9 cellular contexts compared by ENCODE assay signal in genomic region chr21:46254208-46254975, GRCh38. TPM values are rescaled to one million over a fixed set of nuclear protein-coding genes. Genes with fewer than 3 reads are reported as not detected.
DNase-seq lines count a peak whose midpoint lies in the region; ATAC-seq, FAIRE-seq and TF ChIP-seq lines count a peak whose summit lies in the region.
"Had no signal": no experiment of that assay in that cellular context is flagged by ENCODE, and none has a peak within 500 bp of the region (broad histone marks: within the 10 kb centered on the region; RNA-seq: fewer than 3 reads in every experiment).

No MANE protein-coding gene starts in this region.

- CTCF ChIA-PET in RWPE1 (lab: Yijun Ruan, JAX): interaction anchor here (0.6 to 0.7 kb wide), 2 partner anchors 9 to 35 kb away, joined by 3 read pairs; no protein-coding TSS in a partner anchor

- H3K27ac ChIP-seq in RWPE1: peak overlapping the region; percentile 9; the same call in 1 of the 2 replicates

- peaks cover 37% of the 10 kb centered on the region for H3K4me1 Mint-ChIP-seq in T-helper 1 cell treated with Interleukin-12 subunit alpha and Interleukin-12 subunit beta and Interleukin-4 antibody, amounts not matched to agents 30 μg/mL and 1 μg/mL, for 36 hours (ENCODE audit: low read depth)

- intact Hi-C loops in mucosa of descending colon (cut with DNase I, micrococcal nuclease): no loop called here

- no peak overlapping the region for H3K4me3 Mint-ChIP-seq in T-helper 1 cell treated with Interleukin-12 subunit alpha and Interleukin-12 subunit beta and Interleukin-4 antibody, amounts not matched to agents 30 μg/mL and 1 μg/mL, for 36 hours

- H3K9me3 ChIP-seq in mucosa of descending colon: no peaks in the 10 kb centered on the region

- TF ChIP-seq CTCF in RWPE1 (conservative IDR thresholded peaks at IDR 0.05; ENCODE audit: low read depth) (no peak), mucosa of descending colon (IDR thresholded peaks at IDR 0.05) (no peak)

- no peaks in the 10 kb centered on the region for H3K27me3 Mint-ChIP-seq in T-helper 1 cell treated with Interleukin-12 subunit alpha and Interleukin-12 subunit beta and Interleukin-4 antibody, amounts not matched to agents 30 μg/mL and 1 μg/mL, for 36 hours (ENCODE audit: low read depth)

- no peak overlapping the region for H3K4me3 ChIP-seq in mucosa of descending colon

- peak; percentile 37 for ATAC-seq in GM19467 (IDR thresholded peaks at IDR 0.05; ENCODE audit: unreplicated experiment)
- ATAC-seq in mucosa of descending colon: peak; percentile 7
- no peak for ATAC-seq in HG03520 (IDR thresholded peaks at IDR 0.05; ENCODE audit: unreplicated experiment)

- peak overlapping the region; percentile 92 for H3K27ac Mint-ChIP-seq in T-helper 1 cell treated with Interleukin-12 subunit alpha and Interleukin-12 subunit beta and Interleukin-4 antibody, amounts not matched to agents 30 μg/mL and 1 μg/mL, for 36 hours

- POLR2A ChIA-PET in RWPE1 (lab: Yijun Ruan, JAX; ENCODE audit: low non-redundant PET): no interaction called here

- no peaks in the 10 kb centered on the region for H3K9me3 Mint-ChIP-seq in T-helper 1 cell treated with Interleukin-12 subunit alpha and Interleukin-12 subunit beta and Interleukin-4 antibody, amounts not matched to agents 30 μg/mL and 1 μg/mL, for 36 hours

- no peaks in the 10 kb centered on the region for H3K4me1 ChIP-seq in mucosa of descending colon (ENCODE audit: low read depth)

- no peak for DNase-seq in T-helper 1 cell
- no peak for DNase-seq in RWPE1 (ENCODE audit: low spot score)
- DNase-seq in mucosa of descending colon: no peak
- no peak for DNase-seq in EL
- DNase-seq in RCC 7860 (ENCODE audit: low spot score): no peak
- DNase-seq: hippocampal formation had no signal

- peaks cover 24% of the 10 kb centered on the region for H3K36me3 ChIP-seq in mucosa of descending colon (ENCODE audit: low read depth)

- no peak for FAIRE-seq in RCC 7860 (lab: Jason Lieb, UNC)

- H3K36me3 Mint-ChIP-seq in T-helper 1 cell treated with Interleukin-12 subunit alpha and Interleukin-12 subunit beta and Interleukin-4 antibody, amounts not matched to agents 30 μg/mL and 1 μg/mL, for 36 hours (ENCODE audit: low read depth): peaks cover 57% of the 10 kb centered on the region

RNA-seq across cellular contexts. Expression of gene LSS, which starts 25.8 kb away (rescaled TPM):
- 10 to 100 TPM; 72.6 to 84.8 (median 81.1) TPM for total RNA-seq in mucosa of descending colon

RNA-seq across cellular contexts. Expression of gene MCM3AP, which starts 31.0 kb away (rescaled TPM):
- 100 to 1,000 TPM in 1 of 3 donors, 10 to 100 TPM in 2; 90.9 to 109 (median 98.1) TPM for total RNA-seq in mucosa of descending colon

RNA-seq across cellular contexts. Expression of gene YBEY, which starts 31.8 kb away (rescaled TPM):
- total RNA-seq in mucosa of descending colon: 10 to 100 TPM; 10.5 to 20.8 (median 17.1) TPM
